ENCODE assay signal across 28 cellular contexts in genomic region chr2:232275670-232276069, GRCh38.
A peak's percentile ranks its signal among the peaks of the same experiment; 100 is the strongest.
DNase-seq lines count a peak whose midpoint lies in the region; ATAC-seq and TF ChIP-seq lines count a peak whose summit lies in the region.
"Had no signal": no experiment of that assay in that cellular context is flagged by ENCODE, and none has a peak within 500 bp of the region (broad histone marks: within the 10 kb centered on the region; RNA-seq: fewer than 3 reads in every experiment).

No MANE protein-coding gene starts in this region.

- no peaks in the 10 kb centered on the region for H4K20me1 ChIP-seq in OCI-LY1 (ENCODE audit: insufficient read depth, low read length)

- no peak for TF ChIP-seq POLR2A in transverse colon (IDR thresholded peaks at IDR 0.05)

- no peaks in the 10 kb centered on the region for H3K9me2 ChIP-seq in OCI-LY1 (ENCODE audit: low read depth, low read length)

- no peak overlapping the region for H3K9ac ChIP-seq in OCI-LY1 (ENCODE audit: low read length)

- intact Hi-C loops in transverse colon (cut with DNase I; ENCODE audit: low total_unique reads): no loop called here

- no peaks in the 10 kb centered on the region for H3K27me3 ChIP-seq in OCI-LY1 (ENCODE audit: insufficient read depth, low read length)
- no peaks in the 10 kb centered on the region for H3K27me3 ChIP-seq in transverse colon
- H3K27me3 ChIP-seq: adrenal gland, right lobe of liver, spleen, tibial artery had no signal

- H3K9me3 Mint-ChIP-seq in osteocyte (ENCODE audit: unreplicated experiment): peaks cover 12% of the 10 kb centered on the region
- H3K9me3 Mint-ChIP-seq: activated CD8-positive, alpha-beta T cell treated with anti-CD3 and anti-CD28 coated beads for 36 hours; activated naive CD4-positive, alpha-beta T cell treated with anti-CD3 and anti-CD28 coated beads for 36 hours; activated T-helper 1 cell treated with anti-CD3 and anti-CD28 coated beads, Interleukin-12 subunit alpha, Interleukin-12 subunit beta, Interleukin-2, Interleukin-4 antibody, amounts not matched to agents 30 ng/mL and 10 ng/mL and 1 ng/mL, durations not matched to agents 14 hours and 24 hours and 36 hours had no signal

- H3K36me3 ChIP-seq in OCI-LY1 (ENCODE audit: insufficient read depth, low read length): 0 out of 2 replicates have a peak, but pooled peaks cover 2% of the 10 kb centered on the region
- peaks cover 0 to 5% (median 0%) of the 10 kb centered on the region in 4 donors for H3K36me3 ChIP-seq in transverse colon
- H3K36me3 ChIP-seq: adrenal gland, right lobe of liver had no signal

- ATAC-seq in HG03354 (IDR thresholded peaks at IDR 0.05; ENCODE audit: poor library complexity, severe bottlenecking, unreplicated experiment): peak; percentile 74
- ATAC-seq: activated CD8-positive, alpha-beta T cell treated with anti-CD3 and anti-CD28 coated beads for 36 hours; HCT116; right lobe of liver had no signal

- no peaks in the 10 kb centered on the region for H3K79me2 ChIP-seq in OCI-LY1 (ENCODE audit: insufficient read depth, low read length)

- peaks cover 27% of the 10 kb centered on the region for H3K36me3 Mint-ChIP-seq in osteocyte (ENCODE audit: unreplicated experiment)

- H3K4me1 ChIP-seq in OCI-LY1 (ENCODE audit: insufficient read depth, low read length, severe bottlenecking): peaks cover 12% of the 10 kb centered on the region
- H3K4me1 ChIP-seq in transverse colon: no peaks in the 10 kb centered on the region
- H3K4me1 ChIP-seq: adrenal gland, Caco-2, right lobe of liver, spleen, tibial artery had no signal

- no peaks in the 10 kb centered on the region for H3K27me3 Mint-ChIP-seq in osteocyte (ENCODE audit: unreplicated experiment)
- H3K27me3 Mint-ChIP-seq: activated CD8-positive, alpha-beta T cell treated with anti-CD3 and anti-CD28 coated beads for 36 hours; memory B cell; progenitor cell of endocrine pancreas had no signal

- TF ChIP-seq CTCF in OCI-LY1 (IDR thresholded peaks at IDR 0.05; ENCODE audit: low read length): no peak
- TF ChIP-seq CTCF in transverse colon (IDR thresholded peaks at IDR 0.05): no peak
- TF ChIP-seq CTCF in osteocyte (IDR thresholded peaks at IDR 0.05): no peak

- no peak overlapping the region for H3K4me2 ChIP-seq in OCI-LY1 (ENCODE audit: low read length)

- no peak overlapping the region for H2AFZ ChIP-seq in OCI-LY1 (ENCODE audit: low read length)

- no peak overlapping the region for H3K4me3 Mint-ChIP-seq in osteocyte (ENCODE audit: unreplicated experiment)
- H3K4me3 Mint-ChIP-seq: activated CD8-positive, alpha-beta T cell treated with anti-CD3 and anti-CD28 coated beads for 36 hours; activated naive CD4-positive, alpha-beta T cell treated with anti-CD3 and anti-CD28 coated beads for 36 hours; activated T-helper 1 cell treated with anti-CD3 and anti-CD28 coated beads, Interleukin-12 subunit alpha, Interleukin-12 subunit beta, Interleukin-2, Interleukin-4 antibody, amounts not matched to agents 30 ng/mL and 10 ng/mL and 1 ng/mL, durations not matched to agents 14 hours and 24 hours and 36 hours; memory B cell had no signal

- WGBS in transverse colon (ENCODE audit: low coverage in 1 of 2), 2 donors: 77 to 95% methylated on average over 2 to 5 of the region's 5 CpGs

- DNase-seq in DMS79 treated with DMSO at 0.1 percent for 48 hours (lab: John Stamatoyannopoulos, UW) (peak; percentile 23), DMS79 (lab: John Stamatoyannopoulos, UW) (no peak), transverse colon (peak; percentile 26), KBM-7 (no peak), osteocyte (ENCODE audit: extremely low spot score, unreplicated experiment) (no peak), DMS114 treated with DMSO at 0.1 percent for 48 hours (lab: John Stamatoyannopoulos, UW; ENCODE audit: unreplicated experiment) (no peak)
- DNase-seq: activated CD8-positive, alpha-beta memory T cell treated with anti-CD3 and anti-CD28 coated beads, Interleukin-2, amount 50 U/mL, for 48 hours; activated CD8-positive, alpha-beta T cell treated with anti-CD3 and anti-CD28 coated beads for 36 hours; activated naive CD4-positive, alpha-beta T cell treated with anti-CD3 and anti-CD28 coated beads for 36 hours; adrenal gland; Caco-2; central memory CD4-positive, alpha-beta T cell; erythroblast; NCI-H1105 treated with DMSO at 0.1 percent for 48 hours; NCI-H1930; NCI-H526 treated with DMSO at 0.1 percent for 48 hours; right lobe of liver; spleen; stimulated activated CD4-positive, alpha-beta T cell treated with anti-CD3 and anti-CD28 coated beads, Interleukin-2, amount 100 ng/mL, for 48 hours; SW 1271; tibial artery had no signal

- in situ Hi-C loops in transverse colon (cut with MboI; ENCODE audit: low pct_ligation_motif_present in 1 of 4, low pct_unique_long_range_greater_than_20kb in 1 of 4, low sequenced_read_pairs in 3 of 4): no loop called here
- in situ Hi-C loops in KBM-7 (cut with MboI; ENCODE audit: low pct_unique_long_range_greater_than_20kb, low sequenced_read_pairs): no loop called here

- H3K27ac Mint-ChIP-seq in osteocyte (ENCODE audit: unreplicated experiment): no peak overlapping the region
- H3K27ac Mint-ChIP-seq: activated CD8-positive, alpha-beta T cell treated with anti-CD3 and anti-CD28 coated beads for 36 hours; activated naive CD4-positive, alpha-beta T cell treated with anti-CD3 and anti-CD28 coated beads for 36 hours; activated T-helper 1 cell treated with anti-CD3 and anti-CD28 coated beads, Interleukin-12 subunit alpha, Interleukin-12 subunit beta, Interleukin-2, Interleukin-4 antibody, amounts not matched to agents 30 ng/mL and 10 ng/mL and 1 ng/mL, durations not matched to agents 14 hours and 24 hours and 36 hours; memory B cell; progenitor cell of endocrine pancreas had no signal

- no peak for TF ChIP-seq EP300 in transverse colon (IDR thresholded peaks at IDR 0.05; ENCODE audit: low read depth)

- H3K9me3 ChIP-seq in OCI-LY1 (ENCODE audit: low read length) (no peaks in the 10 kb centered on the region), transverse colon (no peaks in the 10 kb centered on the region)
- H3K9me3 ChIP-seq: adrenal gland, Caco-2, right lobe of liver had no signal

- H3K4me3 ChIP-seq in OCI-LY1 (ENCODE audit: low read depth, low read length, poor library complexity, severe bottlenecking): no peak overlapping the region
- no peak overlapping the region for H3K4me3 ChIP-seq in transverse colon
- H3K4me3 ChIP-seq: adrenal gland, right lobe of liver, spleen, tibial artery had no signal

- H3K27ac ChIP-seq in OCI-LY1 (ENCODE audit: low read depth, low read length, poor library complexity, severe bottlenecking): peak overlapping the region; percentile 4
- H3K27ac ChIP-seq in transverse colon: peak overlapping the region in 2 of 4 donors; percentile 14 to 35
- H3K27ac ChIP-seq: 22Rv1, adrenal gland, right lobe of liver, tibial artery had no signal

- H3K4me1 Mint-ChIP-seq in osteocyte (ENCODE audit: unreplicated experiment): peaks cover 5% of the 10 kb centered on the region
- H3K4me1 Mint-ChIP-seq: memory B cell had no signal

- no peaks in the 10 kb centered on the region for H3F3A ChIP-seq in OCI-LY1 (ENCODE audit: insufficient read depth, low read length)

Comparison
In these comparisons a context has a peak if more than half of its experiments do, and no peak if none do; other contexts are left out.
1. DNase-seq: peak in DMS79 treated with DMSO at 0.1 percent for 48 hours (single experiment) and transverse colon (single experiment); none in DMS79 (single experiment), KBM-7 (single experiment), osteocyte (single experiment) and DMS114 treated with DMSO at 0.1 percent for 48 hours (single experiment).